8 cellular contexts compared by ENCODE assay signal in genomic region chr3:27484002-27484844, GRCh38. TPM values are rescaled to one million over a fixed set of nuclear protein-coding genes. Genes with fewer than 3 reads are reported as not detected.
DNase-seq lines count a peak whose midpoint lies in the region; ATAC-seq and TF ChIP-seq lines count a peak whose summit lies in the region.

TSS of gene SLC4A7 (minus strand) at chr3:27484384. CDS start at chr3:27484126, 258 bp downstream.

- H3K27me3 ChIP-seq in left ventricle myocardium inferior (ENCODE audit: low read depth): no peaks in the 10 kb centered on the region
- H3K27me3 ChIP-seq in prostate gland (replicated peaks; ENCODE audit: insufficient read depth): no peaks in the 10 kb centered on the region

- in situ Hi-C loops in GM13976 (cut with MboI; ENCODE audit: low sequenced_read_pairs, unreplicated experiment): loop anchor here (25.0 kb wide), 1 partner anchor 178 kb away; no protein-coding TSS in a partner anchor

- WGBS in prostate gland: under 1% methylated on average over 97 of the region's 100 CpGs
- WGBS in urinary bladder: under 1% methylated on average over 100 of the region's 100 CpGs

- TF ChIP-seq POLR2A in prostate gland (IDR thresholded peaks at IDR 0.05): peak; percentile 98

- peak; percentile 97 for DNase-seq in GM13976 (ENCODE audit: low spot score)
- DNase-seq in NCI-H146 treated with DMSO at 0.1 percent for 48 hours (lab: John Stamatoyannopoulos, UW; ENCODE audit: unreplicated experiment): peak; percentile 76
- DNase-seq in amniotic stem cell (lab: John Stamatoyannopoulos, UW): peak; percentile 94
- peak; percentile 98 for DNase-seq in left ventricle myocardium inferior
- peak; percentile 99 for DNase-seq in prostate gland (ENCODE audit: low spot score)

- H3K36me3 ChIP-seq in left ventricle myocardium inferior: no peaks in the 10 kb centered on the region
- no peaks in the 10 kb centered on the region for H3K36me3 ChIP-seq in prostate gland
- H3K36me3 ChIP-seq in urinary bladder (ENCODE audit: insufficient read depth): no peaks in the 10 kb centered on the region

- H3K9me3 ChIP-seq in left ventricle myocardium inferior (replicated peaks): no peaks in the 10 kb centered on the region
- H3K9me3 ChIP-seq in prostate gland: no peaks in the 10 kb centered on the region

- TF ChIP-seq CTCF in GM13976 (IDR thresholded peaks at IDR 0.05; ENCODE audit: borderline replicate concordance, control extremely low read depth, extremely low read depth, insufficient read depth, missing control alignments) (no peak), left ventricle myocardium inferior (IDR thresholded peaks at IDR 0.05; ENCODE audit: borderline replicate concordance) (no peak), prostate gland (IDR thresholded peaks at IDR 0.05) (peak in 2 of 4 experiments; percentile 11 to 29)

- peak; percentile 84 for ATAC-seq in HG02870 (IDR thresholded peaks at IDR 0.05; ENCODE audit: unreplicated experiment)

- H3K27ac ChIP-seq in left ventricle myocardium inferior (replicated peaks): peak within 1 kb of the TSS; percentile 95
- H3K27ac ChIP-seq in prostate gland: peak within 1 kb of the TSS; percentile 92 to 96
- peak within 1 kb of the TSS; percentile 87 for H3K27ac ChIP-seq in urinary bladder (ENCODE audit: low read depth)

- peak within 1 kb of the TSS; percentile 90 for H3K4me3 ChIP-seq in left ventricle myocardium inferior
- peak within 1 kb of the TSS; percentile 88 to 89 for H3K4me3 ChIP-seq in prostate gland
- H3K4me3 ChIP-seq in urinary bladder (ENCODE audit: low read depth, low read length): peak within 1 kb of the TSS; percentile 92

- intact Hi-C loops in T-helper 1 cell treated with Interleukin-12 subunit alpha and Interleukin-12 subunit beta and Interleukin-4 antibody, amounts not matched to agents 30 ng/mL and 1 ng/mL, for 36 hours (cut with micrococcal nuclease): loop anchor here (1.0 to 10.0 kb wide), 17 partner anchors 17 to 1819 kb away; partner anchors contain the start of genes CMC1, NEK10 and NGLY1
- intact Hi-C loops in left ventricle myocardium inferior (cut with micrococcal nuclease): no loop called here
- intact Hi-C loops in prostate gland (cut with DNase I): loop anchor here (5.0 to 10.0 kb wide), 2 partner anchors 48 to 111 kb away; no protein-coding TSS in a partner anchor

- peaks cover 50% of the 10 kb centered on the region for H3K4me1 ChIP-seq in left ventricle myocardium inferior
- H3K4me1 ChIP-seq in prostate gland (replicated peaks): no peaks in the 10 kb centered on the region
- no peaks in the 10 kb centered on the region for H3K4me1 ChIP-seq in urinary bladder (ENCODE audit: insufficient read depth)

RNA-seq across cellular contexts. Expression of gene SLC4A7, which starts in this region (rescaled TPM):
- total RNA-seq in T-helper 1 cell treated with Interleukin-12 subunit alpha and Interleukin-12 subunit beta and Interleukin-4 antibody, amounts not matched to agents 30 ng/mL and 1 ng/mL, for 36 hours: 40.1 and 45.3 TPM in 2 replicates
- 12.2 TPM for total RNA-seq in left ventricle myocardium inferior
- total RNA-seq in prostate gland: 10 to 100 TPM; 23.5 to 31.1 TPM
- total RNA-seq in urinary bladder: 110 TPM
- 13.7 TPM for polyA plus RNA-seq in urinary bladder

Comparison
In these comparisons a context has a peak if more than half of its experiments do, and no peak if none do; other contexts are left out.
1. Peak in every context shown above with its lines: DNase-seq, ATAC-seq, H3K4me3 ChIP-seq and H3K27ac ChIP-seq.